ENCODE assay signal across 1 cellular context in genomic region chr22:31106001-31106571, GRCh38.
TF ChIP-seq lines count a peak whose summit lies in the region.

No MANE protein-coding gene starts in this region.

TF ChIP-seq in HCT116, 20 proteins besides CTCF, POLR2A, EP300 and RAD21:
- no peak for TF ChIP-seq EGR1 (IDR thresholded peaks at IDR 0.05; ENCODE audit: low read depth)
- TF ChIP-seq MAX (IDR thresholded peaks at IDR 0.05): no peak
- no peak for TF ChIP-seq JUND (IDR thresholded peaks at IDR 0.05)
- TF ChIP-seq POLR2AphosphoS5 (IDR thresholded peaks at IDR 0.05; ENCODE audit: low read depth, low read length): no peak
TF ChIP-seq in HCT116: peak in this region for 0.
